In genomic region chr3:38614651-38615352, GRCh38 we compare ENCODE assay signal across 25 cellular contexts. TPM values are rescaled to one million over a fixed set of nuclear protein-coding genes. Genes with fewer than 3 reads are reported as not detected.
"Had no signal": no experiment of that assay in that cellular context is flagged by ENCODE, and none has a peak within 500 bp of the region (broad histone marks: within the 10 kb centered on the region; RNA-seq: fewer than 3 reads in every experiment).

No MANE protein-coding gene starts in this region.

- H3K27ac ChIP-seq: brain microvascular endothelial cell, left lung, neutrophil, thoracic aorta, uterus, VCaP had no signal

- DNase-seq: activated CD4-positive, alpha-beta T cell treated with anti-CD3 and anti-CD28 coated beads for 4 hours; activated CD4-positive, alpha-beta T cell treated with anti-CD3 and anti-CD28 coated beads, Interleukin-2, amount 50 U/mL, for 4 hours; activated naive CD4-positive, alpha-beta T cell treated with anti-CD3 and anti-CD28 coated beads, Interleukin-2, amount 50 U/mL, for 16 hours; activated T-cell treated with anti-CD3 and anti-CD28 coated beads for 4 hours; activated T-cell treated with anti-CD3 and anti-CD28 coated beads, Interleukin-2, amount 50 U/mL, for 72 hours; amniotic stem cell; brain microvascular endothelial cell; caudate nucleus; kidney glomerular epithelial cell; left lung; mammary epithelial cell; naive B cell; nephron progenitor cell; retina; stimulated activated CD4-positive, alpha-beta T cell treated with anti-CD3 and anti-CD28 coated beads, Interleukin-12 subunit alpha, Interleukin-12 subunit beta, amount 100 ng/mL, for 4 hours; stimulated activated CD4-positive, alpha-beta T cell treated with anti-CD3 and anti-CD28 coated beads, Interleukin-4, amount 100 ng/mL, for 1 hour; stimulated activated naive CD8-positive, alpha-beta T cell treated with anti-CD3 and anti-CD28 coated beads, Interleukin-15, Interleukin-2, amounts not matched to agents 100 U/mL and 50 U/mL, for 24 hours; trophoblast cell; uterus had no signal

- H3K9me3 Mint-ChIP-seq: activated T-cell treated with anti-CD3 and anti-CD28 coated beads, Interleukin-2, amount 50 U/mL, for 72 hours; naive B cell; nephron progenitor cell had no signal

- H3K4me3 ChIP-seq: left lung, thoracic aorta, uterus had no signal

- H3K4me1 ChIP-seq: left lung, uterus had no signal

- H3K27me3 ChIP-seq: brain microvascular endothelial cell, left lung, neutrophil, uterus had no signal

- H3K4me3 Mint-ChIP-seq: activated T-cell treated with anti-CD3 and anti-CD28 coated beads, Interleukin-2, amount 50 U/mL, for 72 hours; naive B cell; nephron progenitor cell had no signal

- H3K27ac Mint-ChIP-seq: activated T-cell treated with anti-CD3 and anti-CD28 coated beads, Interleukin-2, amount 50 U/mL, for 72 hours; naive B cell; nephron progenitor cell; progenitor cell of endocrine pancreas had no signal

- H3K36me3 ChIP-seq: brain microvascular endothelial cell, left lung, neutrophil, thoracic aorta, uterus had no signal

- H3K9me3 ChIP-seq: left lung, neutrophil, thoracic aorta, uterus had no signal

- ATAC-seq: activated T-cell treated with anti-CD3 and anti-CD28 coated beads, Interleukin-2, amount 50 U/mL, for 72 hours; left lung; stimulated activated naive CD8-positive, alpha-beta T cell treated with anti-CD3 and anti-CD28 coated beads, Interleukin-15, Interleukin-2, amounts not matched to agents 100 U/mL and 50 U/mL, for 24 hours had no signal

- H3K4me1 Mint-ChIP-seq: naive B cell, nephron progenitor cell had no signal

- H3K36me3 Mint-ChIP-seq: naive B cell had no signal

RNA-seq across cellular contexts. Expression of gene SCN5A, which starts 34.7 kb away (rescaled TPM):
- total RNA-seq: mammary epithelial cell; osteocyte; T-helper 1 cell treated with Interleukin-12 subunit alpha and Interleukin-12 subunit beta and Interleukin-4 antibody, amounts not matched to agents 30 ng/mL and 1 ng/mL, for 36 hours had no signal
